18 cellular contexts compared by ENCODE assay signal in the genomic region with DNA sequence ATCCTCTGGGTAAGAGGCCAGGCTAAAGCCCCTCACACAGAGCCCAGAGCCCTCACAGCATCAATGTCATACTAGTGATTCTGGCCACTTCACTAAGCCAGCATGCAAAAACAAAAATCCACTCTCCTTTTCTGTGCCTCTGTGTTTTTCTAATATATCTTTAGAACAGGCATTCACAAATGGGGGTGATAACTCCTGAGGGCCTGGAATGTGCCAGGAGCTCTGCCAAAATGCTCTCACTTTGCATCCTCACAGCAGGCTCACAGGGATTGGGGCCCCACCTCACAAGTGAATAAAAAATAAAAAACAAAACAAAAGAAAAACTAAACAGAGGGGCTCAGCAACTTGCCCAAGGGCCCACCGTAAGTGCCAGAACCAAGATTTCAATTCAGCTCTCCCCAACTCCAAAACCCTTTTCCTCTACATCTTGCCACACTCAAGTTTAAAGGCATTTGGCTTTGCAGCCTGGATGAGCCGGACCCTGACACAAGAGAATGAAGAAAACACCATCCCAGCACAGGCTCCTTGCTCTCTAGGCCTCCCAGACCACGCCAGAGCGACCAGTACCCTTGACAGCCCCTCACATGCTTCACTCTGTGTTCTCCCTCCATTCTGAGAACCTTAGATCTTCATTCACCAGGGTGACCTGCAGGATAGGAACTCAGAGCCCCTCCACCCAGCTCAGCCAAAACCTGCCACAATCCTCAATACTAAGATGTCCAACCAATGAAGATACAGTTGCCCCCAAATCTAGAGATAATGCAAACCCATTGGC. TPM values are rescaled to one million over a fixed set of nuclear protein-coding genes. Genes with fewer than 3 reads are reported as not detected.
DNase-seq lines count a peak whose midpoint lies in the region; ATAC-seq and TF ChIP-seq lines count a peak whose summit lies in the region.
"Had no signal": no experiment of that assay in that cellular context is flagged by ENCODE, and none has a peak within 500 bp of the region (broad histone marks: within the 10 kb centered on the region; RNA-seq: fewer than 3 reads in every experiment).

No MANE protein-coding gene starts in this region.

- H3K4me3 ChIP-seq in fibroblast of the aortic adventitia (ENCODE audit: low read depth, low read length) (no peak overlapping the region), GM23248 (no peak overlapping the region)
- H3K4me3 ChIP-seq: BLaER1 treated with 17β-estradiol and CSF1 and Interleukin-3, amounts not matched to agents 10 nM and 100 nM; GM12878; HAP-1 had no signal

- H3K4me1 ChIP-seq in H9 (ENCODE audit: insufficient read depth, low read length): no peaks in the 10 kb centered on the region
- peaks cover 35% of the 10 kb centered on the region for H3K4me1 ChIP-seq in GM23248 (ENCODE audit: insufficient read depth)
- H3K4me1 ChIP-seq: HAP-1 had no signal

- H3K4ac ChIP-seq in H9 (ENCODE audit: low read depth, low read length): no peak overlapping the region

- no peaks in the 10 kb centered on the region for H3K79me1 ChIP-seq in H9 (ENCODE audit: insufficient read depth, low read depth, low read length, poor library complexity, severe bottlenecking)

- no peak overlapping the region for H3K4me3 Mint-ChIP-seq in H9
- H3K4me3 Mint-ChIP-seq in brain: no peak overlapping the region
- no peak overlapping the region for H3K4me3 Mint-ChIP-seq in naive thymus-derived CD8-positive, alpha-beta T cell
- H3K4me3 Mint-ChIP-seq: CD4-positive, CD25-positive, alpha-beta regulatory T cell had no signal

- no peak overlapping the region for H3T11ph ChIP-seq in H9 (ENCODE audit: low read length)

- H3K36me3 Mint-ChIP-seq in H9 (ENCODE audit: insufficient read depth in 1 of 3, low read depth in 3 of 3) (no peaks in the 10 kb centered on the region; a peak in 2 of 7 replicates), brain (peaks cover 5% of the 10 kb centered on the region)
- H3K36me3 Mint-ChIP-seq in naive thymus-derived CD8-positive, alpha-beta T cell: peaks cover 0 to 5% (median 0%) of the 10 kb centered on the region in 3 donors
- H3K36me3 Mint-ChIP-seq: CD4-positive, CD25-positive, alpha-beta regulatory T cell had no signal

- H3K79me2 ChIP-seq in H9 (ENCODE audit: insufficient read depth, low read length): no peaks in the 10 kb centered on the region
- no peaks in the 10 kb centered on the region for H3K79me2 ChIP-seq in GM23248 (ENCODE audit: insufficient read depth)

- H3K4me2 ChIP-seq in H9 (ENCODE audit: insufficient read depth, insufficient read length, low read length) (no peak overlapping the region), GM23248 (ENCODE audit: unreplicated experiment) (no peak overlapping the region)
- H3K4me2 ChIP-seq: BLaER1 treated with 17β-estradiol and CSF1 and Interleukin-3, amounts not matched to agents 10 nM and 100 nM had no signal

- H2AFZ ChIP-seq in H9 (ENCODE audit: low read length) (no peak overlapping the region), GM23248 (no peak overlapping the region)

- H3K9me3 Mint-ChIP-seq in H9 (peaks cover 5 to 6% of the 10 kb centered on the region in 2 experiments; a peak in 2 of 5 replicates), brain (peaks cover 11 to 19% (median 16%) of the 10 kb centered on the region in 5 experiments)
- peaks cover 0 to 15% (median 6%) of the 10 kb centered on the region in 9 donors for H3K9me3 Mint-ChIP-seq in naive thymus-derived CD8-positive, alpha-beta T cell

- no peak overlapping the region for H3K14ac ChIP-seq in H9 (ENCODE audit: insufficient read depth, low read length)

- H4K20me1 ChIP-seq in H9 (ENCODE audit: control insufficient read depth, insufficient read depth, insufficient read length) (no peaks in the 10 kb centered on the region), GM23248 (ENCODE audit: insufficient read depth) (no peaks in the 10 kb centered on the region)
- H4K20me1 ChIP-seq: BLaER1 treated with 17β-estradiol and CSF1 and Interleukin-3, amounts not matched to agents 10 nM and 100 nM had no signal

- TF ChIP-seq CTCF in H9 (conservative IDR thresholded peaks at IDR 0.05) (no peak), brain (conservative IDR thresholded peaks at IDR 0.05) (no peak), fibroblast of the aortic adventitia (IDR thresholded peaks at IDR 0.05; ENCODE audit: insufficient read depth, low read length) (no peak)

- POLR2A ChIA-PET in naive thymus-derived CD8-positive, alpha-beta T cell (lab: Charles Lee): no interaction called here

- in situ Hi-C loops in GM23248 (cut with MboI): no loop called here

- peak overlapping the region in 1 of 3 experiments; percentile 11; a peak in 2 of 7 replicates for H3K27ac Mint-ChIP-seq in H9
- H3K27ac Mint-ChIP-seq in brain: peak overlapping the region in 3 of 5 experiments; percentile 35 to 69 (median 67)
- H3K27ac Mint-ChIP-seq in naive thymus-derived CD8-positive, alpha-beta T cell: no peak overlapping the region
- H3K27ac Mint-ChIP-seq: CD4-positive, CD25-positive, alpha-beta regulatory T cell had no signal

- H3K36me3 ChIP-seq in GM23248 (ENCODE audit: low read depth): no peaks in the 10 kb centered on the region
- H3K36me3 ChIP-seq: BLaER1 treated with 17β-estradiol and CSF1 and Interleukin-3, amounts not matched to agents 10 nM and 100 nM; HAP-1 had no signal

- peaks cover 9 to 17% of the 10 kb centered on the region in 2 experiments; a peak in 3 of 4 replicates for H3K4me1 Mint-ChIP-seq in H9
- peaks cover 38% of the 10 kb centered on the region for H3K4me1 Mint-ChIP-seq in brain
- peaks cover 2 to 10% (median 2%) of the 10 kb centered on the region in 4 donors for H3K4me1 Mint-ChIP-seq in naive thymus-derived CD8-positive, alpha-beta T cell

- H3K9me2 ChIP-seq in GM23248 (ENCODE audit: insufficient read depth): no peaks in the 10 kb centered on the region

- H2BK12ac ChIP-seq in H9 (ENCODE audit: insufficient read length, low read depth, low read length): no peak overlapping the region

- H3K56ac ChIP-seq in H9 (ENCODE audit: insufficient read length, low read depth, low read length): no peak overlapping the region

- H2BK15ac ChIP-seq in H9 (ENCODE audit: low read depth, low read length): no peak overlapping the region

- H2AK5ac ChIP-seq in H9 (ENCODE audit: insufficient read length, low read length): no peak overlapping the region

- no CpG with 5 or more reads among the region's 4 CpGs for WGBS in H9 (ENCODE audit: extremely low coverage, insufficient read length, low lambda C conversion rate)
- WGBS in GM23248 (ENCODE audit: low coverage in 1 of 2, low lambda C conversion rate in 2 of 2, missing lambda C conversion rate in 2 of 2), 2 experiments: 94 to 96% methylated on average over 4 of the region's 4 CpGs

- H3F3A ChIP-seq in GM23248 (ENCODE audit: insufficient read depth): peaks cover 9% of the 10 kb centered on the region; the same call in 1 of the 2 replicates

- H3K27me3 Mint-ChIP-seq in H9 (ENCODE audit: low read depth) (no peaks in the 10 kb centered on the region), brain (peaks cover 9% of the 10 kb centered on the region)
- peaks cover 0 to 10% (median 2%) of the 10 kb centered on the region in 5 donors for H3K27me3 Mint-ChIP-seq in naive thymus-derived CD8-positive, alpha-beta T cell

- ATAC-seq in naive thymus-derived CD8-positive, alpha-beta T cell: no peak
- ATAC-seq: GM12878 had no signal

- no peak overlapping the region for H2BK5ac ChIP-seq in H9 (ENCODE audit: insufficient read length, low read length)

- no peak overlapping the region for H2BK20ac ChIP-seq in H9 (ENCODE audit: low read depth, low read length, poor library complexity, severe bottlenecking)

- no peak overlapping the region for H2BK120ac ChIP-seq in H9 (ENCODE audit: low read depth, low read length, poor library complexity, severe bottlenecking)

- H3K18ac ChIP-seq in H9 (ENCODE audit: insufficient read length, low read depth, low read length): peak overlapping the region; percentile 54

- DNase-seq in EH (ENCODE audit: low read depth) (peak; percentile 47), H9 (no peak), fibroblast of the aortic adventitia (ENCODE audit: low read depth) (peak; percentile 30), cerebellum (ENCODE audit: low spot score) (no peak), cerebellar nuclear complex (lab: John Stamatoyannopoulos, UW) (no peak), GM23248 (no peak)
- DNase-seq in naive thymus-derived CD8-positive, alpha-beta T cell: no peak
- DNase-seq: ACHN; CD4-positive, CD25-positive, alpha-beta regulatory T cell; DMS53; GOT3; IMR-90 had no signal

- H3K27ac ChIP-seq in H9 (ENCODE audit: insufficient read length, low read depth, low read length) (no peak overlapping the region), GM23248 (no peak overlapping the region)
- H3K27ac ChIP-seq: BLaER1 treated with 17β-estradiol and CSF1 and Interleukin-3, amounts not matched to agents 10 nM and 100 nM had no signal

- no peak overlapping the region for H4K91ac ChIP-seq in H9 (ENCODE audit: insufficient read length, low read depth, low read length)

- H3K9me3 ChIP-seq in H9 (ENCODE audit: control insufficient read depth, low read depth, low read length) (no peaks in the 10 kb centered on the region), GM23248 (ENCODE audit: low read depth) (no peaks in the 10 kb centered on the region)

- no peak overlapping the region for H3K9ac ChIP-seq in H9 (ENCODE audit: extremely low read depth, insufficient read length, low read length)
- no peak overlapping the region for H3K9ac ChIP-seq in GM23248
- H3K9ac ChIP-seq: BLaER1 treated with 17β-estradiol and CSF1 and Interleukin-3, amounts not matched to agents 10 nM and 100 nM had no signal

- no peaks in the 10 kb centered on the region for H3K27me3 ChIP-seq in H9 (ENCODE audit: insufficient read depth, low read length)
- H3K27me3 ChIP-seq in GM23248 (replicated peaks; ENCODE audit: insufficient read depth): no peaks in the 10 kb centered on the region
- H3K27me3 ChIP-seq: BLaER1 treated with 17β-estradiol and CSF1 and Interleukin-3, amounts not matched to agents 10 nM and 100 nM had no signal

- no peak overlapping the region for H3K23ac ChIP-seq in H9 (ENCODE audit: insufficient read length, low read depth, low read length)

- no peak overlapping the region for H4K5ac ChIP-seq in H9 (ENCODE audit: insufficient read length, low read depth, low read length)

- no peak overlapping the region for H4K8ac ChIP-seq in H9 (replicated peaks; ENCODE audit: insufficient read length, low read depth, low read length)

- no peaks in the 10 kb centered on the region for H3K23me2 ChIP-seq in H9 (ENCODE audit: insufficient read length, low read depth, low read length, poor library complexity, severe bottlenecking)

RNA-seq across cellular contexts. Expression of a gene that starts 51.4 kb away (rescaled TPM):
- total RNA-seq in H9 (2021) (0.09 TPM in 1 of 2 replicates, not detected in the other), fibroblast of the aortic adventitia (ENCODE audit: low replicate concordance) (0.08 and 0.18 TPM in 2 replicates), cerebellum (under 0.01 TPM)
- polyA plus RNA-seq in brain (ENCODE audit: insufficient read depth, low read depth, low replicate concordance) (not detected), GM23248 (2016; fragmentation: Nextera tagmentation; extraction: Ambion mirVana) (0.65 and 0.83 TPM in 2 replicates)
- total RNA-seq in naive thymus-derived CD8-positive, alpha-beta T cell: under 1 TPM; 0.26 to 0.38 TPM
- polyA plus RNA-seq in naive thymus-derived CD8-positive, alpha-beta T cell: under 1 TPM in 2 of 3 donors, not detected in 1; 0.10 to 0.46 TPM
- total RNA-seq in GM23248 (2014; rRNA removed; shearing (Covaris generic)): not detected in 2 replicates
- total RNA-seq: A172, G401, GM12878, IMR-90 had no signal
- polyA plus RNA-seq: IMR-90 had no signal

Comparison
In these comparisons a context has a peak if more than half of its experiments do, and no peak if none do; other contexts are left out.
1. DNase-seq: peak in EH (single experiment) and fibroblast of the aortic adventitia (single experiment); none in H9 (single experiment), naive thymus-derived CD8-positive, alpha-beta T cell (0 of 10), cerebellum (single experiment), cerebellar nuclear complex (0 of 2) and GM23248 (single experiment).
2. H3K27ac Mint-ChIP-seq: peak in brain (3 of 5); none in naive thymus-derived CD8-positive, alpha-beta T cell (0 of 10).